Comparison of ENCODE assay signal across 15 cellular contexts in the genomic region with DNA sequence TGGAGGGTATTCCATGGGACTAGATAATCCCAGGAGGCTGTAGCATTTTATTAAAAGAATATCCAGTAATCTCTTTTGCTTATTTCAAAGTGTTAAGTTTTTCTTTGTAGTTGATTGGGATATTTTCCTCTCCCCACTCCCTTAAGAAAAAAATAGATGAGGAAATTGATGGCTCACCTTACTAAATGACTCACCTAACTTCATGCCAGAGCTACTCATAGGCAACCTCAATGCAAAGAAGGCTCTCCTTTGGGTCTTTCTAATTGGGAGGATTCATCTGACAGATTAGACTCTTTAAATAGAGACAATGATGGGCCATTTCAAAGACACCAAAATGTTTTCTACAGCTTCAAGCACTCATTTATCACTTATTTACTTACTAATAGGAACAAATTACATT.
"Had no signal": no experiment of that assay in that cellular context is flagged by ENCODE, and none has a peak within 500 bp of the region (broad histone marks: within the 10 kb centered on the region; RNA-seq: fewer than 3 reads in every experiment).

No MANE protein-coding gene starts in this region.

- H3K4me3 Mint-ChIP-seq: activated CD4-positive, alpha-beta T cell treated with anti-CD3 and anti-CD28 coated beads, Interleukin-2, amount 10 ng/mL, durations not matched to agents 7 days and 5 days; endodermal cell; natural killer cell; T-helper 17 cell had no signal

- H3K36me3 ChIP-seq: right atrium auricular region, tibial artery, vagina had no signal

- ATAC-seq: natural killer cell, T-helper 17 cell had no signal

- H3K27ac ChIP-seq: dorsolateral prefrontal cortex, right atrium auricular region, tibial artery, vagina had no signal

- H3K9me3 ChIP-seq: right atrium auricular region, tibial artery, vagina had no signal

- H3K4me1 ChIP-seq: right atrium auricular region, tibial artery, vagina had no signal

- H3K27me3 Mint-ChIP-seq: activated CD4-positive, alpha-beta T cell treated with anti-CD3 and anti-CD28 coated beads, Interleukin-2, amount 10 ng/mL, durations not matched to agents 7 days and 5 days; T-helper 17 cell had no signal

- H3K36me3 Mint-ChIP-seq: natural killer cell had no signal

- H3K4me3 ChIP-seq: dorsolateral prefrontal cortex, right atrium auricular region, tibial artery, vagina had no signal

- H3K27me3 ChIP-seq: dorsolateral prefrontal cortex, right atrium auricular region, tibial artery, vagina had no signal

- DNase-seq: activated CD4-positive, alpha-beta T cell treated with anti-CD3 and anti-CD28 coated beads, Interleukin-2, amount 10 ng/mL, durations not matched to agents 7 days and 5 days; activated naive CD4-positive, alpha-beta T cell; aorta; dorsolateral prefrontal cortex; endodermal cell; hypothalamus; mesendoderm; natural killer cell; stimulated activated CD4-positive, alpha-beta T cell treated with anti-CD3 and anti-CD28 coated beads, Interleukin-15, amount 100 ng/mL, for 24 hours; stimulated activated CD4-positive, alpha-beta T cell treated with anti-CD3 and anti-CD28 coated beads, Interleukin-4, amount 100 ng/mL, for 1 hour; stimulated activated naive CD4-positive, alpha-beta T cell; T-helper 17 cell; tibial artery had no signal

- H3K27ac Mint-ChIP-seq: activated CD4-positive, alpha-beta T cell treated with anti-CD3 and anti-CD28 coated beads, Interleukin-2, amount 10 ng/mL, durations not matched to agents 7 days and 5 days; endodermal cell; natural killer cell; T-helper 17 cell had no signal

- H3K4me1 Mint-ChIP-seq: activated CD4-positive, alpha-beta T cell treated with anti-CD3 and anti-CD28 coated beads, Interleukin-2, amount 10 ng/mL, durations not matched to agents 7 days and 5 days; endodermal cell; natural killer cell; T-helper 17 cell had no signal
